ENCODE assay signal across 23 cellular contexts in genomic region chr20:63140683-63141433, GRCh38.
DNase-seq lines count a peak whose midpoint lies in the region; ATAC-seq and TF ChIP-seq lines count a peak whose summit lies in the region.
"Had no signal": no experiment of that assay in that cellular context is flagged by ENCODE, and none has a peak within 500 bp of the region (broad histone marks: within the 10 kb centered on the region; RNA-seq: fewer than 3 reads in every experiment).

No MANE protein-coding gene starts in this region.

- no peak for TF ChIP-seq CTCF in natural killer cell (IDR thresholded peaks at IDR 0.05)
- no peak for TF ChIP-seq CTCF in GM13976 (IDR thresholded peaks at IDR 0.05; ENCODE audit: borderline replicate concordance, control extremely low read depth, extremely low read depth, insufficient read depth, missing control alignments)

- no peak overlapping the region for H2BK5ac ChIP-seq in neuronal stem cell (ENCODE audit: low read length)

- no peak overlapping the region for H4K8ac ChIP-seq in neuronal stem cell (ENCODE audit: low read depth, low read length)

- H3K36me3 Mint-ChIP-seq in natural killer cell treated with Interleukin-12 subunit alpha and Interleukin-12 subunit beta and Interleukin-15 and Interleukin-18, amount 100 ng/mL, for 72 hours = no peaks in the 10 kb centered on the region
- H3K36me3 Mint-ChIP-seq in natural killer cell = no peaks in the 10 kb centered on the region
- H3K36me3 Mint-ChIP-seq: CD8-positive, alpha-beta T cell had no signal

- H3K4ac ChIP-seq in neuronal stem cell (ENCODE audit: low read length) = no peak overlapping the region

- peaks cover 0 to 35% (median 0%) of the 10 kb centered on the region in 3 experiments for H3K27me3 ChIP-seq in neuronal stem cell (ENCODE audit: control insufficient read depth in 3 of 3, insufficient read depth in 3 of 3, low read depth in 1 of 3, low read length in 3 of 3)
- H3K27me3 ChIP-seq in aorta (ENCODE audit: control insufficient read depth in 1 of 2, insufficient read depth in 2 of 2, low read length in 1 of 2) = no peaks in the 10 kb centered on the region

- H3K4me3 ChIP-seq in neuronal stem cell (ENCODE audit: low read length in 2 of 2) = no peak overlapping the region
- H3K4me3 ChIP-seq in aorta (ENCODE audit: low read length in 2 of 2) = no peak overlapping the region
- H3K4me3 ChIP-seq: GM23248 had no signal

- no peak overlapping the region for H3K9ac ChIP-seq in neuronal stem cell (ENCODE audit: low read depth, low read length, poor library complexity)
- H3K9ac ChIP-seq: GM23248, KMS-11 had no signal

- peaks cover 0 to 3% of the 10 kb centered on the region in 2 donors for H3K4me1 ChIP-seq in neuronal stem cell (ENCODE audit: control insufficient read depth in 2 of 2, insufficient read depth in 1 of 2, low read depth in 1 of 2, low read length in 2 of 2)
- no peaks in the 10 kb centered on the region for H3K4me1 ChIP-seq in aorta (ENCODE audit: control insufficient read depth in 1 of 2, insufficient read depth in 2 of 2, low read length in 2 of 2)

- H2BK15ac ChIP-seq in neuronal stem cell (ENCODE audit: low read length) = no peak overlapping the region

- H3K27me3 Mint-ChIP-seq in natural killer cell treated with Interleukin-12 subunit alpha and Interleukin-12 subunit beta and Interleukin-15 and Interleukin-18, amount 100 ng/mL, for 72 hours = peaks cover 8 to 10% of the 10 kb centered on the region in 2 donors
- peaks cover 8 to 14% of the 10 kb centered on the region in 2 donors for H3K27me3 Mint-ChIP-seq in natural killer cell (ENCODE audit: low read depth in 2 of 2)

- in situ Hi-C loops in GM13976 (cut with MboI; ENCODE audit: low sequenced_read_pairs, unreplicated experiment) = no loop called here

- intact Hi-C loops in natural killer cell (cut with micrococcal nuclease) (no loop called here), aorta (cut with DNase I) (no loop called here)

- no peak overlapping the region for H4K91ac ChIP-seq in neuronal stem cell (ENCODE audit: low read depth, low read length, poor library complexity)

- WGBS in neuronal stem cell (ENCODE audit: extremely low coverage in 2 of 2, insufficient read length in 2 of 2, insufficient replicate concordance in 1 of 2), 2 donors = no CpG with 5 or more reads among the region's 20 CpGs
- WGBS in aorta, 2 donors = 78% methylated on average over 20 of the region's 20 CpGs

- H3K4me1 Mint-ChIP-seq in natural killer cell treated with Interleukin-12 subunit alpha and Interleukin-12 subunit beta and Interleukin-15 and Interleukin-18, amount 100 ng/mL, for 72 hours (ENCODE audit: low read depth in 2 of 2) = no peaks in the 10 kb centered on the region
- no peaks in the 10 kb centered on the region for H3K4me1 Mint-ChIP-seq in natural killer cell

- no peaks in the 10 kb centered on the region for H3K79me1 ChIP-seq in neuronal stem cell (ENCODE audit: low read depth, low read length)

- H3K9me3 ChIP-seq in neuronal stem cell (replicated peaks in 1 of 2; ENCODE audit: control insufficient read depth in 2 of 2, insufficient read depth in 1 of 2, low read depth in 1 of 2, low read length in 2 of 2) (peaks cover 0 to 2% of the 10 kb centered on the region in 2 donors), aorta (ENCODE audit: control insufficient read depth, low read length) (peaks cover 2% of the 10 kb centered on the region)

- no peak overlapping the region for H2BK120ac ChIP-seq in neuronal stem cell (ENCODE audit: low read depth, low read length)

- H3K18ac ChIP-seq in neuronal stem cell (ENCODE audit: low read length) = no peak overlapping the region

- no peaks in the 10 kb centered on the region for H3K9me3 Mint-ChIP-seq in natural killer cell treated with Interleukin-12 subunit alpha and Interleukin-12 subunit beta and Interleukin-15 and Interleukin-18, amount 100 ng/mL, for 72 hours
- no peaks in the 10 kb centered on the region for H3K9me3 Mint-ChIP-seq in natural killer cell
- H3K9me3 Mint-ChIP-seq: CD8-positive, alpha-beta T cell had no signal

- DNase-seq in NCI-H2171 treated with DMSO at 0.1 percent for 48 hours (lab: John Stamatoyannopoulos, UW) (peak; percentile 15), NCI-H2171 (lab: John Stamatoyannopoulos, UW) (no peak), natural killer cell (no peak), neuronal stem cell (ENCODE audit: low spot score) (no peak), aorta (peak; percentile 31 to 63), NCI-H2081 (lab: John Stamatoyannopoulos, UW) (no peak), GM13976 (ENCODE audit: low spot score) (no peak)
- DNase-seq in natural killer cell treated with Interleukin-12 subunit alpha and Interleukin-12 subunit beta and Interleukin-15 and Interleukin-18, amount 100 ng/mL, for 72 hours (ENCODE audit: low spot score) = no peak
- DNase-seq: ACHN; C1 segment of cervical spinal cord; CD8-positive, alpha-beta T cell; DND-41; GM23248; HCEC 1CT; IMR-90; NCI-H1105; NCI-H1694; NCI-H2081 treated with DMSO at 0.1 percent for 48 hours; NCI-H446 treated with DMSO at 0.1 percent for 48 hours; NCI-H526 treated with DMSO at 0.1 percent for 48 hours had no signal

- H3K14ac ChIP-seq in neuronal stem cell (ENCODE audit: low read length) = no peak overlapping the region

- no peak overlapping the region for H3K4me3 Mint-ChIP-seq in natural killer cell treated with Interleukin-12 subunit alpha and Interleukin-12 subunit beta and Interleukin-15 and Interleukin-18, amount 100 ng/mL, for 72 hours
- no peak overlapping the region for H3K4me3 Mint-ChIP-seq in natural killer cell
- H3K4me3 Mint-ChIP-seq: CD8-positive, alpha-beta T cell had no signal

- peak overlapping the region; percentile 31 for H2AK5ac ChIP-seq in neuronal stem cell (ENCODE audit: low read depth, low read length)

- H3K4me2 ChIP-seq in neuronal stem cell (ENCODE audit: insufficient read depth, low read length, poor library complexity, severe bottlenecking) = no peak overlapping the region
- H3K4me2 ChIP-seq: KMS-11 had no signal

- peak; percentile 24 to 26 for ATAC-seq in natural killer cell treated with Interleukin-12 subunit alpha and Interleukin-12 subunit beta and Interleukin-15 and Interleukin-18, amount 100 ng/mL, for 72 hours
- ATAC-seq in natural killer cell = no peak
- peak; percentile 29 for ATAC-seq in aorta (ENCODE audit: low FRiP score)
- ATAC-seq: CD8-positive, alpha-beta T cell; Panc1 had no signal

- no peak overlapping the region for H2AFZ ChIP-seq in neuronal stem cell (ENCODE audit: low read length)
- H2AFZ ChIP-seq: GM23248 had no signal

- no peak overlapping the region for H2BK12ac ChIP-seq in neuronal stem cell (ENCODE audit: low read length)

- H3K23ac ChIP-seq in neuronal stem cell (ENCODE audit: low read depth, low read length, poor library complexity) = peak overlapping the region; percentile 60

- H3K27ac Mint-ChIP-seq in natural killer cell treated with Interleukin-12 subunit alpha and Interleukin-12 subunit beta and Interleukin-15 and Interleukin-18, amount 100 ng/mL, for 72 hours = no peak overlapping the region
- no peak overlapping the region for H3K27ac Mint-ChIP-seq in natural killer cell
- H3K27ac Mint-ChIP-seq: CD8-positive, alpha-beta T cell had no signal

- H3K27ac ChIP-seq in neuronal stem cell (replicated peaks; ENCODE audit: low read length) (no peak overlapping the region), aorta (ENCODE audit: low read depth in 1 of 2, low read length in 2 of 2) (no peak overlapping the region)
- H3K27ac ChIP-seq: 22Rv1, GM23248, KMS-11 had no signal

- no peaks in the 10 kb centered on the region for H3K36me3 ChIP-seq in neuronal stem cell (replicated peaks in 1 of 2; ENCODE audit: control insufficient read depth in 2 of 2, insufficient read depth in 2 of 2, low read length in 2 of 2)
- H3K36me3 ChIP-seq in aorta (ENCODE audit: control insufficient read depth in 1 of 2, insufficient read depth in 2 of 2, low read length in 1 of 2) = no peaks in the 10 kb centered on the region

Comparison
In these comparisons a context has a peak if more than half of its experiments do, and no peak if none do; other contexts are left out.
1. DNase-seq: peak in NCI-H2171 treated with DMSO at 0.1 percent for 48 hours (single experiment) and aorta (2 of 2); none in NCI-H2171 (single experiment), natural killer cell treated with Interleukin-12 subunit alpha and Interleukin-12 subunit beta and Interleukin-15 and Interleukin-18, amount 100 ng/mL, for 72 hours (single experiment), natural killer cell (single experiment), neuronal stem cell (single experiment), NCI-H2081 (0 of 2) and GM13976 (single experiment).
2. ATAC-seq: peak in natural killer cell treated with Interleukin-12 subunit alpha and Interleukin-12 subunit beta and Interleukin-15 and Interleukin-18, amount 100 ng/mL, for 72 hours (2 of 2) and aorta (single experiment); none in natural killer cell (0 of 3).